In genomic region chr11:121293276-121293569, GRCh38 we compare ENCODE assay signal across 8 cellular contexts. TPM values are rescaled to one million over a fixed set of nuclear protein-coding genes. Genes with fewer than 3 reads are reported as not detected.
DNase-seq lines count a peak whose midpoint lies in the region; ATAC-seq and TF ChIP-seq lines count a peak whose summit lies in the region.

No MANE protein-coding gene starts in this region.

- H3K9me2 ChIP-seq in Karpas-422 (replicated peaks; ENCODE audit: insufficient read depth, low read length), result no peaks in the 10 kb centered on the region

- H2AFZ ChIP-seq in Karpas-422 (ENCODE audit: low read length), result no peak overlapping the region

- peak overlapping the region; percentile 95 for H3K4me3 ChIP-seq in BE2C (ENCODE audit: low read depth, low read length)
- H3K4me3 ChIP-seq in Karpas-422 (ENCODE audit: low read length), result peak overlapping the region; percentile 91
- peak overlapping the region; percentile 89 to 90 for H3K4me3 ChIP-seq in muscle layer of duodenum (ENCODE audit: low read depth in 1 of 2, low read length in 2 of 2)

- H3K27ac ChIP-seq in Karpas-422 (ENCODE audit: low read length) (peak overlapping the region; percentile 75), muscle layer of duodenum (ENCODE audit: low read length) (peak overlapping the region; percentile 80)

- peak overlapping the region; percentile 98 for H3K4me2 ChIP-seq in Karpas-422 (ENCODE audit: low read depth, low read length, poor library complexity, severe bottlenecking)

- TF ChIP-seq CTCF in BE2C (IDR thresholded peaks at IDR 0.05; ENCODE audit: low read depth, low read length), result no peak

- H3K27me3 ChIP-seq in BE2C, result no peaks in the 10 kb centered on the region
- H3K27me3 ChIP-seq in Karpas-422 (ENCODE audit: low read length), result no peaks in the 10 kb centered on the region
- no peaks in the 10 kb centered on the region for H3K27me3 ChIP-seq in muscle layer of duodenum (ENCODE audit: low read depth, low read length)

- H3K4me1 ChIP-seq in BE2C (no peaks in the 10 kb centered on the region), Karpas-422 (ENCODE audit: low read length) (peaks cover 17% of the 10 kb centered on the region), muscle layer of duodenum (ENCODE audit: control insufficient read depth in 1 of 2, insufficient read depth in 2 of 2, low read length in 2 of 2) (peaks cover 0 to 12% of the 10 kb centered on the region in 2 donors)

- ATAC-seq in GM18511 (IDR thresholded peaks at IDR 0.05; ENCODE audit: unreplicated experiment), result no peak

- no peaks in the 10 kb centered on the region for H4K20me1 ChIP-seq in Karpas-422 (ENCODE audit: insufficient read depth, low read depth, low read length)

- peak overlapping the region; percentile 86 for H3K9ac ChIP-seq in Karpas-422 (ENCODE audit: low read length)

- DNase-seq in BE2C (no peak), Karpas-422 (no peak), dedifferentiated amniotic fluid mesenchymal stem cell (ENCODE audit: extremely low spot score) (peak; percentile 32), NCI-H2227 (lab: John Stamatoyannopoulos, UW; ENCODE audit: unreplicated experiment) (no peak)
- no peak for DNase-seq in stimulated activated CD4-positive, alpha-beta T cell treated with anti-CD3 and anti-CD28 coated beads, Interleukin-2, amount 100 ng/mL, for 48 hours
- no peak for DNase-seq in stimulated activated naive CD4-positive, alpha-beta T cell (lab: John Stamatoyannopoulos, UW)

- peaks cover 52% of the 10 kb centered on the region for H3K79me2 ChIP-seq in Karpas-422 (ENCODE audit: low read length)

- no peaks in the 10 kb centered on the region for H3K9me3 ChIP-seq in BE2C
- no peaks in the 10 kb centered on the region for H3K9me3 ChIP-seq in Karpas-422 (ENCODE audit: low read length)
- no peaks in the 10 kb centered on the region for H3K9me3 ChIP-seq in muscle layer of duodenum (ENCODE audit: control insufficient read depth in 1 of 2, low read length in 2 of 2)

- no peaks in the 10 kb centered on the region; the same call in 1 of the 2 replicates for H3K36me3 ChIP-seq in BE2C
- peaks cover 3% of the 10 kb centered on the region; the same call in 1 of the 2 replicates for H3K36me3 ChIP-seq in Karpas-422 (ENCODE audit: insufficient read depth, low read length)
- no peaks in the 10 kb centered on the region for H3K36me3 ChIP-seq in muscle layer of duodenum (ENCODE audit: control insufficient read depth in 1 of 2, insufficient read depth in 2 of 2, low read length in 2 of 2)

RNA-seq across cellular contexts. Expression of gene SC5D, which starts 0.7 kb away (rescaled TPM):
- 40.3 TPM for polyA plus RNA-seq in BE2C (2012; ENCODE audit: insufficient read depth, insufficient read length, low read depth)
- total RNA-seq in Karpas-422 (2014; rRNA removed; shearing (Covaris generic); ENCODE audit: low replicate concordance), result 9.2 and 27.2 TPM in 2 replicates
